ENCODE assay signal across 1 cellular context in the genomic region with DNA sequence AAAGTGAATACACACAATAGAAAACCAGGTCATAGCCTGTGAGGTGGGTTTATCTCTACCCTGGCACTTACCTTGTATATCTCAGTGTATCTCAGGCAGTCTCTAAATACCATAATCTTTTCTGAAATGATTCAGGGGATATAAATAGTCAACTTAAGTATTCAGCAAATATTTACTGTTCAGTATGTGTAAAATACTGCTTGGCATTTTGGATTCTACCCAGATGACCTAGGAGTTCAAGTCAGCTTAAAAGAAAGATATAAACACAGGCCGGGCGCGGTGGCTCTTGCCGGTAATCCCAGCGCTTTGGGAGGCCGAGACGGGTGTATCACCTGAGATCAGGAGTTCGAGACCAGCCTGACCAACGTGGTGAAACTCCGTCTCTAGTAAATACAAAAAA.
TF ChIP-seq lines count a peak whose summit lies in the region.

No MANE protein-coding gene starts in this region.

TF ChIP-seq in SK-N-SH, 30 proteins besides CTCF, POLR2A, EP300 and RAD21 (continued from another document):
- TF ChIP-seq RXRA (IDR thresholded peaks at IDR 0.05; ENCODE audit: borderline replicate concordance, low read depth) (no peak), RFX5 (IDR thresholded peaks at IDR 0.05; ENCODE audit: low read length) (no peak), NFIC (IDR thresholded peaks at IDR 0.05; ENCODE audit: borderline replicate concordance) (no peak)
- TF ChIP-seq, protein P1, sequence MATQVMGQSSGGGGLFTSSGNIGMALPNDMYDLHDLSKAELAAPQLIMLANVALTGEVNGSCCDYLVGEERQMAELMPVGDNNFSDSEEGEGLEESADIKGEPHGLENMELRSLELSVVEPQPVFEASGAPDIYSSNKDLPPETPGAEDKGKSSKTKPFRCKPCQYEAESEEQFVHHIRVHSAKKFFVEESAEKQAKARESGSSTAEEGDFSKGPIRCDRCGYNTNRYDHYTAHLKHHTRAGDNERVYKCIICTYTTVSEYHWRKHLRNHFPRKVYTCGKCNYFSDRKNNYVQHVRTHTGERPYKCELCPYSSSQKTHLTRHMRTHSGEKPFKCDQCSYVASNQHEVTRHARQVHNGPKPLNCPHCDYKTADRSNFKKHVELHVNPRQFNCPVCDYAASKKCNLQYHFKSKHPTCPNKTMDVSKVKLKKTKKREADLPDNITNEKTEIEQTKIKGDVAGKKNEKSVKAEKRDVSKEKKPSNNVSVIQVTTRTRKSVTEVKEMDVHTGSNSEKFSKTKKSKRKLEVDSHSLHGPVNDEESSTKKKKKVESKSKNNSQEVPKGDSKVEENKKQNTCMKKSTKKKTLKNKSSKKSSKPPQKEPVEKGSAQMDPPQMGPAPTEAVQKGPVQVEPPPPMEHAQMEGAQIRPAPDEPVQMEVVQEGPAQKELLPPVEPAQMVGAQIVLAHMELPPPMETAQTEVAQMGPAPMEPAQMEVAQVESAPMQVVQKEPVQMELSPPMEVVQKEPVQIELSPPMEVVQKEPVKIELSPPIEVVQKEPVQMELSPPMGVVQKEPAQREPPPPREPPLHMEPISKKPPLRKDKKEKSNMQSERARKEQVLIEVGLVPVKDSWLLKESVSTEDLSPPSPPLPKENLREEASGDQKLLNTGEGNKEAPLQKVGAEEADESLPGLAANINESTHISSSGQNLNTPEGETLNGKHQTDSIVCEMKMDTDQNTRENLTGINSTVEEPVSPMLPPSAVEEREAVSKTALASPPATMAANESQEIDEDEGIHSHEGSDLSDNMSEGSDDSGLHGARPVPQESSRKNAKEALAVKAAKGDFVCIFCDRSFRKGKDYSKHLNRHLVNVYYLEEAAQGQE (IDR thresholded peaks at IDR 0.05; ENCODE audit: low read depth, low read length): no peak
- TF ChIP-seq, protein P2, sequence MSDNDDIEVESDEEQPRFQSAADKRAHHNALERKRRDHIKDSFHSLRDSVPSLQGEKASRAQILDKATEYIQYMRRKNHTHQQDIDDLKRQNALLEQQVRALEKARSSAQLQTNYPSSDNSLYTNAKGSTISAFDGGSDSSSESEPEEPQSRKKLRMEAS (IDR thresholded peaks at IDR 0.05; ENCODE audit: low read depth): no peak
TF ChIP-seq in SK-N-SH: peak in this region for 0.
